ENCODE assay signal across 1 cellular context in the genomic region with DNA sequence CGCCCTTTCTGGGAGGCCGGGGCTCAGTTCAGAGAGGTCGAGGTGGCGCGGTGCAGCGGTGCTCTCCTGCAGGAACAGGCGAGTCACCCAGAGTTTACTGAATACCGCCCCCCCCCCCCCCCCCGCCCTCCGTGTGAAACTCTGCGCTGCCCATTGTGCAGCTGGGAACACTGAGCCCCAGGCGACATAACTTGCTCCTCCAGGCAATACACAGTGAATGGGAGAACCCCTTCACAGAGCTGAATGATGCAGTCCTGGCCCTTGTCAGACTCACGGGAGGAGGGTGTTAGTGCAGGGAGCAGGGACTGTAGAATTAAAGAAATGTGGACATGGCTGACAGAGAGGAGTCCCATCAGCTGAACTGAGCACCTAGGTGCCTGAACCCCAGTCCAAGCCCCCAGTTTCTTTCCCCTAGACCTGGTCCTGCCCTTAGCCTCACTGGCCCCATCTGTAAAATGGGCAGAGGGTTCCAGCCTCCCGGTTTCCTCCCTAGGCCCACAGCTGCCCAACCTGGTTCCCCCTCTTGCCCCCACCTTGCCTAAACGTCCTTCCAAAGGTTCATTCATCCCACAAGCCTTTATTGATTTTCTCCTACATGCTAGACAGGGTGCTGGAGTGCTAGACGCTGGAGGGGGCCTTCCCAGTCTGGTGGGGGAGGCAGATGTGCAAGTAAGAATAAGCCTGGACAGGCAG.
TF ChIP-seq lines count a peak whose summit lies in the region.

No MANE protein-coding gene starts in this region.

TF ChIP-seq in IMR-90, 13 proteins besides CTCF, POLR2A, EP300 and RAD21:
- TF ChIP-seq, protein P1, sequence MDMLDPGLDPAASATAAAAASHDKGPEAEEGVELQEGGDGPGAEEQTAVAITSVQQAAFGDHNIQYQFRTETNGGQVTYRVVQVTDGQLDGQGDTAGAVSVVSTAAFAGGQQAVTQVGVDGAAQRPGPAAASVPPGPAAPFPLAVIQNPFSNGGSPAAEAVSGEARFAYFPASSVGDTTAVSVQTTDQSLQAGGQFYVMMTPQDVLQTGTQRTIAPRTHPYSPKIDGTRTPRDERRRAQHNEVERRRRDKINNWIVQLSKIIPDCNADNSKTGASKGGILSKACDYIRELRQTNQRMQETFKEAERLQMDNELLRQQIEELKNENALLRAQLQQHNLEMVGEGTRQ (IDR thresholded peaks at IDR 0.05; ENCODE audit: low read depth, low read length) = no peak
- TF ChIP-seq MAZ (IDR thresholded peaks at IDR 0.05; ENCODE audit: borderline replicate concordance, low read depth, low read length) (0 out of 2 replicates have a peak, but pooled peaks have one; percentile 1), BHLHE40 (IDR thresholded peaks at IDR 0.05; ENCODE audit: low read depth, low read length) (no peak)
TF ChIP-seq in IMR-90: peak in this region for 1.
